ENCODE assay signal across 1 cellular context in the genomic region with DNA sequence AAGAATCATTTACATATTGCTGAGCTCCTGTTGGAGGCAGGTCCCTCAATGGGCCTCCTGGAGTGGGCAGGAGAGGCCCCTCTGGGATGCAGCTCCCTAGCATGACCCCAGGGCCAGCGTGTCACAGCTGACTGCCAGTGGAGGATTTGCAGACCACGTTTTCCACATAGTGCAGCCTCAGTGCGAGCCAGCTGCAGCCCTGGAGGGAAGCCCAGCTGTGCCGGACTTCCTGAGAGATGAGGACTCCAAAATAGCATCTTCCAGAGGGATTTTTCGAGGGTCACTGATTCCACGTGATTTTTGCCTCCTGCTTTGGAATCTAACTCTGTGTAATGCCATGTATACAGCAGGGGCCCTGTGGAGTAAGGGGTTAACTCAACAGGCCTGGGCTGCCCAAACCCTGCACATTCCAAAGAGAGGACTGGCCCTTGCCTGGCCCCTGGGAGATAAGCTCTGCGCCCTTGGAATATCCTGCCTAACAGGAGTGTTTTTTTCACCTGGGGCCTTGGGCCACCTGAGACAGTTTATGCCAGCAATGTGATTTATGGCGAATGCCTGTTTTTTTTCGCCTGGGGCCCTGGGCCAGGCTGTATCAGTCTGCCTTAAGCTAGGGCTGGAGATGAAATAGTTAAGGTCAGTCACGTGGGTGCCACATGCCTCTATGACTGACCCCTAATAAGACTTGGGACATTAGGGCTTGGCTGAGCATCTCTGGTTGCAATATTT.
TF ChIP-seq lines count a peak whose summit lies in the region.

No MANE protein-coding gene starts in this region.

TF ChIP-seq in GM23338, 12 proteins besides CTCF, POLR2A, EP300 and RAD21 (continued from another document):
- TF ChIP-seq, protein P1, sequence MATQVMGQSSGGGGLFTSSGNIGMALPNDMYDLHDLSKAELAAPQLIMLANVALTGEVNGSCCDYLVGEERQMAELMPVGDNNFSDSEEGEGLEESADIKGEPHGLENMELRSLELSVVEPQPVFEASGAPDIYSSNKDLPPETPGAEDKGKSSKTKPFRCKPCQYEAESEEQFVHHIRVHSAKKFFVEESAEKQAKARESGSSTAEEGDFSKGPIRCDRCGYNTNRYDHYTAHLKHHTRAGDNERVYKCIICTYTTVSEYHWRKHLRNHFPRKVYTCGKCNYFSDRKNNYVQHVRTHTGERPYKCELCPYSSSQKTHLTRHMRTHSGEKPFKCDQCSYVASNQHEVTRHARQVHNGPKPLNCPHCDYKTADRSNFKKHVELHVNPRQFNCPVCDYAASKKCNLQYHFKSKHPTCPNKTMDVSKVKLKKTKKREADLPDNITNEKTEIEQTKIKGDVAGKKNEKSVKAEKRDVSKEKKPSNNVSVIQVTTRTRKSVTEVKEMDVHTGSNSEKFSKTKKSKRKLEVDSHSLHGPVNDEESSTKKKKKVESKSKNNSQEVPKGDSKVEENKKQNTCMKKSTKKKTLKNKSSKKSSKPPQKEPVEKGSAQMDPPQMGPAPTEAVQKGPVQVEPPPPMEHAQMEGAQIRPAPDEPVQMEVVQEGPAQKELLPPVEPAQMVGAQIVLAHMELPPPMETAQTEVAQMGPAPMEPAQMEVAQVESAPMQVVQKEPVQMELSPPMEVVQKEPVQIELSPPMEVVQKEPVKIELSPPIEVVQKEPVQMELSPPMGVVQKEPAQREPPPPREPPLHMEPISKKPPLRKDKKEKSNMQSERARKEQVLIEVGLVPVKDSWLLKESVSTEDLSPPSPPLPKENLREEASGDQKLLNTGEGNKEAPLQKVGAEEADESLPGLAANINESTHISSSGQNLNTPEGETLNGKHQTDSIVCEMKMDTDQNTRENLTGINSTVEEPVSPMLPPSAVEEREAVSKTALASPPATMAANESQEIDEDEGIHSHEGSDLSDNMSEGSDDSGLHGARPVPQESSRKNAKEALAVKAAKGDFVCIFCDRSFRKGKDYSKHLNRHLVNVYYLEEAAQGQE (IDR thresholded peaks at IDR 0.05; ENCODE audit: unreplicated experiment) = no peak
- no peak for TF ChIP-seq ZNF114 (CRISPR knock-in tag; IDR thresholded peaks at IDR 0.05)
- no peak for TF ChIP-seq POLR2AphosphoS5 (IDR thresholded peaks at IDR 0.05; ENCODE audit: low read depth)
- no peak for TF ChIP-seq EZH2 (IDR thresholded peaks at IDR 0.05; ENCODE audit: low read depth, unreplicated experiment)
- TF ChIP-seq STAT1 (IDR thresholded peaks at IDR 0.05; ENCODE audit: unreplicated experiment) = no peak
- TF ChIP-seq JUNB (IDR thresholded peaks at IDR 0.05; ENCODE audit: unreplicated experiment) = no peak
- TF ChIP-seq, protein P2, sequence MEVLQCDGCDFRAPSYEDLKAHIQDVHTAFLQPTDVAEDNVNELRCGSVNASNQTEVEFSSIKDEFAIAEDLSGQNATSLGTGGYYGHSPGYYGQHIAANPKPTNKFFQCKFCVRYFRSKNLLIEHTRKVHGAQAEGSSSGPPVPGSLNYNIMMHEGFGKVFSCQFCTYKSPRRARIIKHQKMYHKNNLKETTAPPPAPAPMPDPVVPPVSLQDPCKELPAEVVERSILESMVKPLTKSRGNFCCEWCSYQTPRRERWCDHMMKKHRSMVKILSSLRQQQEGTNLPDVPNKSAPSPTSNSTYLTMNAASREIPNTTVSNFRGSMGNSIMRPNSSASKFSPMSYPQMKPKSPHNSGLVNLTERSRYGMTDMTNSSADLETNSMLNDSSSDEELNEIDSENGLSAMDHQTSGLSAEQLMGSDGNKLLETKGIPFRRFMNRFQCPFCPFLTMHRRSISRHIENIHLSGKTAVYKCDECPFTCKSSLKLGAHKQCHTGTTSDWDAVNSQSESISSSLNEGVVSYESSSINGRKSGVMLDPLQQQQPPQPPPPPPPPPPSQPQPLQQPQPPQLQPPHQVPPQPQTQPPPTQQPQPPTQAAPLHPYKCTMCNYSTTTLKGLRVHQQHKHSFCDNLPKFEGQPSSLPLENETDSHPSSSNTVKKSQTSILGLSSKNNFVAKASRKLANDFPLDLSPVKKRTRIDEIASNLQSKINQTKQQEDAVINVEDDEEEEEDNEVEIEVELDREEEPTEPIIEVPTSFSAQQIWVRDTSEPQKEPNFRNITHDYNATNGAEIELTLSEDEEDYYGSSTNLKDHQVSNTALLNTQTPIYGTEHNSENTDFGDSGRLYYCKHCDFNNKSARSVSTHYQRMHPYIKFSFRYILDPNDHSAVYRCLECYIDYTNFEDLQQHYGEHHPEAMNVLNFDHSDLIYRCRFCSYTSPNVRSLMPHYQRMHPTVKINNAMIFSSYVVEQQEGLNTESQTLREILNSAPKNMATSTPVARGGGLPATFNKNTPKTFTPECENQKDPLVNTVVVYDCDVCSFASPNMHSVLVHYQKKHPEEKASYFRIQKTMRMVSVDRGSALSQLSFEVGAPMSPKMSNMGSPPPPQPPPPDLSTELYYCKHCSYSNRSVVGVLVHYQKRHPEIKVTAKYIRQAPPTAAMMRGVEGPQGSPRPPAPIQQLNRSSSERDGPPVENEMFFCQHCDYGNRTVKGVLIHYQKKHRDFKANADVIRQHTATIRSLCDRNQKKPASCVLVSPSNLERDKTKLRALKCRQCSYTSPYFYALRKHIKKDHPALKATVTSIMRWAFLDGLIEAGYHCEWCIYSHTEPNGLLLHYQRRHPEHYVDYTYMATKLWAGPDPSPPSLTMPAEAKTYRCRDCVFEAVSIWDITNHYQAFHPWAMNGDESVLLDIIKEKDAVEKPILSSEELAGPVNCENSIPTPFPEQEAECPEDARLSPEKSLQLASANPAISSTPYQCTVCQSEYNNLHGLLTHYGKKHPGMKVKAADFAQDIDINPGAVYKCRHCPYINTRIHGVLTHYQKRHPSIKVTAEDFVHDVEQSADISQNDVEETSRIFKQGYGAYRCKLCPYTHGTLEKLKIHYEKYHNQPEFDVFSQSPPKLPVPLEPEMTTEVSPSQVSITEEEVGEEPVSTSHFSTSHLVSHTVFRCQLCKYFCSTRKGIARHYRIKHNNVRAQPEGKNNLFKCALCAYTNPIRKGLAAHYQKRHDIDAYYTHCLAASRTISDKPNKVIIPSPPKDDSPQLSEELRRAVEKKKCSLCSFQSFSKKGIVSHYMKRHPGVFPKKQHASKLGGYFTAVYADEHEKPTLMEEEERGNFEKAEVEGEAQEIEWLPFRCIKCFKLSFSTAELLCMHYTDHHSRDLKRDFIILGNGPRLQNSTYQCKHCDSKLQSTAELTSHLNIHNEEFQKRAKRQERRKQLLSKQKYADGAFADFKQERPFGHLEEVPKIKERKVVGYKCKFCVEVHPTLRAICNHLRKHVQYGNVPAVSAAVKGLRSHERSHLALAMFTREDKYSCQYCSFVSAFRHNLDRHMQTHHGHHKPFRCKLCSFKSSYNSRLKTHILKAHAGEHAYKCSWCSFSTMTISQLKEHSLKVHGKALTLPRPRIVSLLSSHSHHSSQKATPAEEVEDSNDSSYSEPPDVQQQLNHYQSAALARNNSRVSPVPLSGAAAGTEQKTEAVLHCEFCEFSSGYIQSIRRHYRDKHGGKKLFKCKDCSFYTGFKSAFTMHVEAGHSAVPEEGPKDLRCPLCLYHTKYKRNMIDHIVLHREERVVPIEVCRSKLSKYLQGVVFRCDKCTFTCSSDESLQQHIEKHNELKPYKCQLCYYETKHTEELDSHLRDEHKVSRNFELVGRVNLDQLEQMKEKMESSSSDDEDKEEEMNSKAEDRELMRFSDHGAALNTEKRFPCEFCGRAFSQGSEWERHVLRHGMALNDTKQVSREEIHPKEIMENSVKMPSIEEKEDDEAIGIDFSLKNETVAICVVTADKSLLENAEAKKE (CRISPR knock-in tag; IDR thresholded peaks at IDR 0.05) = no peak
- no peak for TF ChIP-seq NANOG (IDR thresholded peaks at IDR 0.05; ENCODE audit: borderline replicate concordance)
- TF ChIP-seq ZNF331 (CRISPR knock-in tag; IDR thresholded peaks at IDR 0.05; ENCODE audit: low read depth) = no peak
- TF ChIP-seq, protein P3, sequence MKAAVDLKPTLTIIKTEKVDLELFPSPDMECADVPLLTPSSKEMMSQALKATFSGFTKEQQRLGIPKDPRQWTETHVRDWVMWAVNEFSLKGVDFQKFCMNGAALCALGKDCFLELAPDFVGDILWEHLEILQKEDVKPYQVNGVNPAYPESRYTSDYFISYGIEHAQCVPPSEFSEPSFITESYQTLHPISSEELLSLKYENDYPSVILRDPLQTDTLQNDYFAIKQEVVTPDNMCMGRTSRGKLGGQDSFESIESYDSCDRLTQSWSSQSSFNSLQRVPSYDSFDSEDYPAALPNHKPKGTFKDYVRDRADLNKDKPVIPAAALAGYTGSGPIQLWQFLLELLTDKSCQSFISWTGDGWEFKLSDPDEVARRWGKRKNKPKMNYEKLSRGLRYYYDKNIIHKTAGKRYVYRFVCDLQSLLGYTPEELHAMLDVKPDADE (IDR thresholded peaks at IDR 0.05) = no peak
- no peak for TF ChIP-seq EZH2phosphoT487 (IDR thresholded peaks at IDR 0.05; ENCODE audit: unreplicated experiment)
TF ChIP-seq in GM23338: peak in this region for 0.
